ENCODE assay signal across 8 cellular contexts in genomic region chr2:74198461-74199274, GRCh38. TPM values are rescaled to one million over a fixed set of nuclear protein-coding genes. Genes with fewer than 3 reads are reported as not detected.
A peak's percentile ranks its signal among the peaks of the same experiment; 100 is the strongest.
DNase-seq lines count a peak whose midpoint lies in the region; ATAC-seq and TF ChIP-seq lines count a peak whose summit lies in the region.

MTHFD2 (plus strand) TSS chr2:74198615; CDS start chr2:74198642, 27 bp downstream.

- peak; percentile 88 for TF ChIP-seq CTCF in GM12864 (IDR thresholded peaks at IDR 0.05; ENCODE audit: low read depth, low read length, missing control alignments)
- TF ChIP-seq CTCF in glutamatergic neuron (IDR thresholded peaks at IDR 0.05; ENCODE audit: partially characterized antibody, unreplicated experiment), result peak; percentile 99
- peak; percentile 61 to 72 (median 68) for TF ChIP-seq CTCF in ovary (IDR thresholded peaks at IDR 0.05)
- peak; percentile 37 to 70 (median 63) for TF ChIP-seq CTCF in thyroid gland (IDR thresholded peaks at IDR 0.05)

- H3K27me3 Mint-ChIP-seq in glutamatergic neuron (ENCODE audit: unreplicated experiment), result peaks cover 17% of the 10 kb centered on the region

- H3K4me3 Mint-ChIP-seq in glutamatergic neuron (ENCODE audit: unreplicated experiment), result peak within 1 kb of the TSS; percentile 100

- peak; percentile 45 for TF ChIP-seq POLR2A in ovary (IDR thresholded peaks at IDR 0.05)
- peak in 1 of 2 donors; percentile 43 for TF ChIP-seq POLR2A in thyroid gland (IDR thresholded peaks at IDR 0.05)

- H3K27ac Mint-ChIP-seq in activated naive CD4-positive, alpha-beta T cell treated with anti-CD3 and anti-CD28 coated beads, Interleukin-2, amount 50 U/mL, for 72 hours, result peak within 1 kb of the TSS; percentile 97 to 100
- peak within 1 kb of the TSS; percentile 100 for H3K27ac Mint-ChIP-seq in glutamatergic neuron (ENCODE audit: unreplicated experiment)

- peaks cover 29 to 47% of the 10 kb centered on the region in 2 donors for H3K36me3 Mint-ChIP-seq in activated naive CD4-positive, alpha-beta T cell treated with anti-CD3 and anti-CD28 coated beads, Interleukin-2, amount 50 U/mL, for 72 hours
- peaks cover 4% of the 10 kb centered on the region for H3K36me3 Mint-ChIP-seq in glutamatergic neuron (ENCODE audit: unreplicated experiment)

- H3K4me1 Mint-ChIP-seq in glutamatergic neuron (ENCODE audit: low read depth, unreplicated experiment), result peaks cover 9% of the 10 kb centered on the region

- DNase-seq in GM12864 (ENCODE audit: low read depth) (no peak), NCI-H1092 treated with DMSO at 0.1 percent for 48 hours (lab: John Stamatoyannopoulos, UW) (peak; percentile 82), SKM-1 (lab: John Stamatoyannopoulos, UW; ENCODE audit: unreplicated experiment) (peak; percentile 92), glutamatergic neuron (peak; percentile 98), ovary (peak; percentile 76 to 89 (median 82)), thyroid gland (peak; percentile 79 to 84)
- peak; percentile 93 to 94 for DNase-seq in activated naive CD4-positive, alpha-beta T cell treated with anti-CD3 and anti-CD28 coated beads, Interleukin-2, amount 50 U/mL, for 72 hours (ENCODE audit: low spot score in 2 of 2)

- ATAC-seq in HG02623 (IDR thresholded peaks at IDR 0.05; ENCODE audit: unreplicated experiment), result peak; percentile 86
- peak; percentile 91 to 93 for ATAC-seq in activated naive CD4-positive, alpha-beta T cell treated with anti-CD3 and anti-CD28 coated beads, Interleukin-2, amount 50 U/mL, for 72 hours

- 0 to 1% (median 0%) methylated on average over 49 to 96 of the region's 96 CpGs for WGBS in ovary, 3 donors
- WGBS in thyroid gland, 2 donors, result 2 to 7% methylated on average over 9 to 38 of the region's 96 CpGs

- peak within 1 kb of the TSS; percentile 3 to 54 for H3K27ac ChIP-seq in ovary
- H3K27ac ChIP-seq in thyroid gland, result peak within 1 kb of the TSS; percentile 45 to 79 (median 75)

- H3K9me3 Mint-ChIP-seq in activated naive CD4-positive, alpha-beta T cell treated with anti-CD3 and anti-CD28 coated beads, Interleukin-2, amount 50 U/mL, for 72 hours, result peaks cover 3 to 5% of the 10 kb centered on the region in 2 donors
- peaks cover 17% of the 10 kb centered on the region for H3K9me3 Mint-ChIP-seq in glutamatergic neuron (ENCODE audit: unreplicated experiment)

- H3K4me3 ChIP-seq in GM12864 (ENCODE audit: low read depth, low read length) (peak within 1 kb of the TSS; percentile 92), ovary (peak within 1 kb of the TSS; percentile 64), thyroid gland (replicated peaks in 1 of 3) (peak within 1 kb of the TSS; percentile 16 to 57 (median 44))

- intact Hi-C loops in ovary (cut with DNase I), result no loop called here
- intact Hi-C loops in thyroid gland (cut with DNase I), result no loop called here

- no peak for TF ChIP-seq EP300 in ovary (IDR thresholded peaks at IDR 0.05)

- H3K4me1 ChIP-seq in ovary (ENCODE audit: insufficient read depth) (peaks cover 8% of the 10 kb centered on the region), thyroid gland (peaks cover 3 to 8% of the 10 kb centered on the region in 2 donors)

- H3K9me3 ChIP-seq in ovary, result no peaks in the 10 kb centered on the region
- H3K9me3 ChIP-seq in thyroid gland, result no peaks in the 10 kb centered on the region

- H3K36me3 ChIP-seq in ovary (no peaks in the 10 kb centered on the region), thyroid gland (no peaks in the 10 kb centered on the region)

- no peaks in the 10 kb centered on the region for H3K27me3 ChIP-seq in ovary
- no peaks in the 10 kb centered on the region for H3K27me3 ChIP-seq in thyroid gland

RNA-seq across cellular contexts. Expression of gene MTHFD2, which starts in this region (rescaled TPM):
- 100 to 1,000 TPM; 413 to 484 TPM for total RNA-seq in activated naive CD4-positive, alpha-beta T cell treated with anti-CD3 and anti-CD28 coated beads, Interleukin-2, amount 50 U/mL, for 72 hours
- total RNA-seq in glutamatergic neuron (ENCODE audit: unreplicated experiment), result 293 TPM
- total RNA-seq in ovary, result 100 to 1,000 TPM in 1 of 7 donors, 10 to 100 TPM in 5, 1 to 10 TPM in 1; 6.5 to 229 (median 20.4) TPM
- polyA plus RNA-seq in ovary, result 10 to 100 TPM; 23.4 to 60.4 TPM
- total RNA-seq in thyroid gland, result 10 to 100 TPM in 3 of 4 donors, 1 to 10 TPM in 1; 9.0 to 34.8 (median 20.9) TPM
